In genomic region chr17:45954914-45955313, GRCh38 we compare ENCODE assay signal across 19 cellular contexts.
"Had no signal": no experiment of that assay in that cellular context is flagged by ENCODE, and none has a peak within 500 bp of the region (broad histone marks: within the 10 kb centered on the region; RNA-seq: fewer than 3 reads in every experiment).

No MANE protein-coding gene starts in this region.

- H3K27me3 ChIP-seq: right atrium auricular region had no signal

- H3K36me3 ChIP-seq: gastroesophageal sphincter, right atrium auricular region, tibial nerve had no signal

- H3K27ac ChIP-seq: epithelial cell of prostate, gastroesophageal sphincter, right atrium auricular region, tibial nerve had no signal

- DNase-seq: activated B cell treated with CpG ODN at 0.5 μM for 24 hours; activated CD4-positive, alpha-beta T cell treated with anti-CD3 and anti-CD28 coated beads for 4 hours; activated CD4-positive, alpha-beta T cell treated with anti-CD3 and anti-CD28 coated beads, Interleukin-2, amount 50 U/mL, for 48 hours; activated CD8-positive, alpha-beta memory T cell treated with anti-CD3 and anti-CD28 coated beads, Interleukin-2, amount 50 U/mL, for 48 hours; activated naive CD4-positive, alpha-beta T cell treated with Interleukin-2 at 50 U/mL for 16 hours; activated naive CD8-positive, alpha-beta T cell treated with anti-CD3 and anti-CD28 coated beads, Interleukin-2, amount 10 ng/mL, durations not matched to agents 7 days and 5 days; activated T-cell treated with anti-CD3 and anti-CD28 coated beads, Interleukin-2, amount 50 U/mL, for 4 hours; amniotic stem cell; cortex of kidney; hypothalamus; left ventricle myocardium superior; mammary epithelial cell; naive thymus-derived CD8-positive, alpha-beta T cell; stimulated activated CD4-positive, alpha-beta T cell treated with anti-CD3 and anti-CD28 coated beads, Interleukin-4, amount 100 ng/mL, for 4 hours; T1000 had no signal

- H3K4me3 ChIP-seq: gastroesophageal sphincter, right atrium auricular region, tibial nerve had no signal

- H3K9me3 ChIP-seq: gastroesophageal sphincter, right atrium auricular region, tibial nerve had no signal

- H3K4me1 ChIP-seq: gastroesophageal sphincter, right atrium auricular region, tibial nerve had no signal
